6 cellular contexts compared by ENCODE assay signal in genomic region chr19:1884719-1885334, GRCh38. TPM values are rescaled to one million over a fixed set of nuclear protein-coding genes. Genes with fewer than 3 reads are reported as not detected.
DNase-seq lines count a peak whose midpoint lies in the region; ATAC-seq and TF ChIP-seq lines count a peak whose summit lies in the region.

No MANE protein-coding gene starts in this region.

- no peak for TF ChIP-seq CTCF in DND-41 (IDR thresholded peaks at IDR 0.05; ENCODE audit: borderline replicate concordance, extremely low read depth, low read length, poor library complexity, severe bottlenecking)
- no peak for TF ChIP-seq CTCF in prostate gland (IDR thresholded peaks at IDR 0.05)

- peaks cover 46% of the 10 kb centered on the region for H4K20me1 ChIP-seq in DND-41 (ENCODE audit: insufficient read depth, low read length)

- ATAC-seq in DND-41 (ENCODE audit: insufficient read depth, low read depth) (peak; percentile 20; the same call in 1 of the 3 replicates), HG03520 (IDR thresholded peaks at IDR 0.05; ENCODE audit: unreplicated experiment) (peak; percentile 21)

- TF ChIP-seq POLR2A in prostate gland (IDR thresholded peaks at IDR 0.05): no peak

- H3K4me3 ChIP-seq in DND-41 (ENCODE audit: low read depth in 1 of 2, low read length in 2 of 2) (peak overlapping the region; percentile 70 to 72; a peak in 3 of 4 replicates), duodenal mucosa (ENCODE audit: low read depth in 1 of 2, low read length in 2 of 2) (peak overlapping the region; percentile 77 to 91), prostate gland (peak overlapping the region; percentile 53 to 86)

- intact Hi-C loops in prostate gland (cut with DNase I): no loop called here

- H3K36me3 ChIP-seq in DND-41 (ENCODE audit: insufficient read depth, low read length): peaks cover 19% of the 10 kb centered on the region
- H3K36me3 ChIP-seq in duodenal mucosa (ENCODE audit: control insufficient read depth in 1 of 2, insufficient read depth in 2 of 2, low read length in 2 of 2): peaks cover 0 to 13% of the 10 kb centered on the region in 2 donors
- no peaks in the 10 kb centered on the region for H3K36me3 ChIP-seq in prostate gland

- H3K27me3 ChIP-seq in DND-41 (ENCODE audit: insufficient read depth, low read length, poor library complexity) (no peaks in the 10 kb centered on the region), duodenal mucosa (ENCODE audit: control insufficient read depth in 1 of 2, insufficient read depth in 2 of 2, low read length in 2 of 2) (no peaks in the 10 kb centered on the region), prostate gland (replicated peaks; ENCODE audit: insufficient read depth) (no peaks in the 10 kb centered on the region)

- H3K4me2 ChIP-seq in DND-41 (ENCODE audit: insufficient read depth, low read length): peak overlapping the region; percentile 94

- DNase-seq in DND-41: no peak
- no peak for DNase-seq in prostate gland (ENCODE audit: low spot score)
- DNase-seq in NCI-H146 treated with DMSO at 0.1 percent for 48 hours (lab: John Stamatoyannopoulos, UW; ENCODE audit: unreplicated experiment): no peak
- no peak for DNase-seq in activated CD4-positive, alpha-beta T cell treated with anti-CD3 and anti-CD28 coated beads, Interleukin-2, amount 50 U/mL, for 48 hours

- peaks cover 48% of the 10 kb centered on the region for H3K79me2 ChIP-seq in DND-41 (ENCODE audit: insufficient read depth, low read length)

- H3K9ac ChIP-seq in DND-41 (ENCODE audit: low read depth, low read length): peak overlapping the region; percentile 71
- peak overlapping the region; percentile 77 to 97 for H3K9ac ChIP-seq in duodenal mucosa (ENCODE audit: low read depth in 1 of 2, low read length in 2 of 2)

- H2AFZ ChIP-seq in DND-41 (ENCODE audit: low read depth, low read length): peak overlapping the region; percentile 28; the same call in 1 of the 2 replicates

- H3K27ac ChIP-seq in DND-41 (ENCODE audit: low read length): peak overlapping the region; percentile 70
- H3K27ac ChIP-seq in duodenal mucosa (ENCODE audit: low read depth, low read length): peak overlapping the region; percentile 72
- peak overlapping the region; percentile 67 to 80 for H3K27ac ChIP-seq in prostate gland

- H3K4me1 ChIP-seq in DND-41 (ENCODE audit: insufficient read depth, low read length) (peaks cover 43% of the 10 kb centered on the region), duodenal mucosa (ENCODE audit: control insufficient read depth in 1 of 2, insufficient read depth in 2 of 2, low read length in 2 of 2) (peaks cover 19 to 27% of the 10 kb centered on the region in 2 donors), prostate gland (replicated peaks) (peaks cover 17% of the 10 kb centered on the region)

- WGBS in prostate gland: under 1% methylated on average over 56 of the region's 56 CpGs

- H3K9me3 ChIP-seq in DND-41 (ENCODE audit: insufficient read depth, low read length, severe bottlenecking) (no peaks in the 10 kb centered on the region), duodenal mucosa (ENCODE audit: control insufficient read depth in 1 of 2, low read length in 2 of 2) (no peaks in the 10 kb centered on the region), prostate gland (no peaks in the 10 kb centered on the region)

RNA-seq across cellular contexts. Expression of gene ABHD17A, which starts 0.5 kb away (rescaled TPM):
- 100 to 1,000 TPM; 131 to 146 TPM for total RNA-seq in prostate gland

RNA-seq across cellular contexts. Expression of gene ADAT3, which starts 20.4 kb away (rescaled TPM):
- 10 to 100 TPM; 17.3 to 25.1 TPM for total RNA-seq in prostate gland

RNA-seq across cellular contexts. Expression of gene SCAMP4, which starts 20.4 kb away (rescaled TPM):
- total RNA-seq in prostate gland: 100 to 1,000 TPM; 161 to 248 TPM

RNA-seq across cellular contexts. Expression of gene KLF16, which starts 21.4 kb away (rescaled TPM):
- total RNA-seq in prostate gland: 10 to 100 TPM in 1 of 2 donors, 1 to 10 TPM in 1; 8.4 to 22.8 TPM

RNA-seq across cellular contexts. Expression of gene REXO1, which starts 36.5 kb away (rescaled TPM):
- total RNA-seq in prostate gland: 10 to 100 TPM; 29.8 to 59.1 TPM
